14 cellular contexts compared by ENCODE assay signal in genomic region chr12:93323625-93324165, GRCh38.
DNase-seq lines count a peak whose midpoint lies in the region; ATAC-seq and TF ChIP-seq lines count a peak whose summit lies in the region.
"Had no signal": no experiment of that assay in that cellular context is flagged by ENCODE, and none has a peak within 500 bp of the region (broad histone marks: within the 10 kb centered on the region; RNA-seq: fewer than 3 reads in every experiment).

No MANE protein-coding gene starts in this region.

- H3K9me3 ChIP-seq in HEK293 (ENCODE audit: control insufficient read depth, insufficient read depth, low read depth, low read length): no peaks in the 10 kb centered on the region
- H3K9me3 ChIP-seq: BLaER1 treated with 17β-estradiol and CSF1 and Interleukin-3, amounts not matched to agents 10 nM and 100 nM; ovary; stomach had no signal

- H3K4me3 ChIP-seq in GM12865 (ENCODE audit: low read depth, low read length): no peak overlapping the region
- no peak overlapping the region for H3K4me3 ChIP-seq in HEK293 (ENCODE audit: low read depth, low read length)
- H3K4me3 ChIP-seq: BLaER1 treated with 17β-estradiol and CSF1 and Interleukin-3, amounts not matched to agents 10 nM and 100 nM; ovary; stomach had no signal

- POLR2A ChIA-PET in HEK293 (lab: Yijun Ruan, JAX): no interaction called here

- TF ChIP-seq CTCF in GM12865 (IDR thresholded peaks at IDR 0.05; ENCODE audit: insufficient read depth, low read depth, low read length, missing control alignments): no peak
- TF ChIP-seq CTCF in HEK293 (tag by site-specific recombination; IDR thresholded peaks at IDR 0.05): no peak

- peak; percentile 60 for DNase-seq in GM12865 (ENCODE audit: low read depth)
- DNase-seq in amniotic epithelial cell (ENCODE audit: low read depth): peak; percentile 56
- peak; percentile 42 for DNase-seq in kidney tubule cell (ENCODE audit: low spot score)
- no peak for DNase-seq in HUDEP-2 (lab: John Stamatoyannopoulos, UW; ENCODE audit: unreplicated experiment in 76 of 76)
- DNase-seq: DMS53, MV-4-11, ovary, stomach had no signal

- ATAC-seq in HG03159 (IDR thresholded peaks at IDR 0.05; ENCODE audit: unreplicated experiment) (no peak), GM18858 (IDR thresholded peaks at IDR 0.05; ENCODE audit: unreplicated experiment) (no peak), GM19467 (IDR thresholded peaks at IDR 0.05; ENCODE audit: unreplicated experiment) (no peak)
- ATAC-seq: activated naive CD4-positive, alpha-beta T cell treated with anti-CD3 and anti-CD28 coated beads, Interleukin-2, amount 50 U/mL, for 72 hours had no signal

- H3K4me1 ChIP-seq in HEK293 (ENCODE audit: control insufficient read depth, insufficient read depth, low read length): peaks cover 5% of the 10 kb centered on the region; the same call in 1 of the 2 replicates
- H3K4me1 ChIP-seq: BLaER1 treated with 17β-estradiol and CSF1 and Interleukin-3, amounts not matched to agents 10 nM and 100 nM had no signal

- H3K27ac ChIP-seq in HEK293 (ENCODE audit: extremely low read depth, low read depth, low read length): no peak overlapping the region
- H3K27ac ChIP-seq: BLaER1 treated with 17β-estradiol and CSF1 and Interleukin-3, amounts not matched to agents 10 nM and 100 nM; ovary; stomach had no signal

- CTCF ChIA-PET in HEK293 (lab: Yijun Ruan, JAX): interaction anchor here (0.6 to 1.1 kb wide), 2 partner anchors 31 to 226 kb away, joined by 3 to 5 read pairs; no protein-coding TSS in a partner anchor

- no peaks in the 10 kb centered on the region for H3K36me3 ChIP-seq in HEK293 (ENCODE audit: control insufficient read depth in 2 of 2, insufficient read depth in 1 of 2, low read length in 2 of 2)
- H3K36me3 ChIP-seq: BLaER1 treated with 17β-estradiol and CSF1 and Interleukin-3, amounts not matched to agents 10 nM and 100 nM; ovary; stomach had no signal

TF ChIP-seq in HEK293, 187 proteins besides CTCF, POLR2A, EP300 and RAD21:
- peak; percentile 98 for TF ChIP-seq PRDM10 (tag by site-specific recombination; IDR thresholded peaks at IDR 0.05)
- TF ChIP-seq ZNF239 (tag by site-specific recombination; IDR thresholded peaks at IDR 0.05): no peak

Comparison
In these comparisons a context has a peak if more than half of its experiments do, and no peak if none do; other contexts are left out.
1. DNase-seq: peak in GM12865 (single experiment), amniotic epithelial cell (single experiment) and kidney tubule cell (single experiment); none in HUDEP-2 (0 of 76).